1 cellular context compared by ENCODE assay signal in genomic region chrX:136205882-136206281, GRCh38.
TF ChIP-seq lines count a peak whose summit lies in the region.

No MANE protein-coding gene starts in this region.

TF ChIP-seq in H1, 55 proteins besides CTCF, POLR2A, EP300 and RAD21:
- TF ChIP-seq SP1 (IDR thresholded peaks at IDR 0.05; ENCODE audit: low read depth, low read length) (no peak), ATF3 (IDR thresholded peaks at IDR 0.05; ENCODE audit: insufficient read depth, low read depth, low read length) (no peak), FOSL1 (IDR thresholded peaks at IDR 0.05; ENCODE audit: insufficient read depth, low read depth, low read length) (no peak), JUND (IDR thresholded peaks at IDR 0.05; ENCODE audit: low read length) (no peak), NANOG (IDR thresholded peaks at IDR 0.05; ENCODE audit: insufficient read depth, low read depth, low read length, poor library complexity, severe bottlenecking) (peak; percentile 41)
- TF ChIP-seq, protein P1, sequence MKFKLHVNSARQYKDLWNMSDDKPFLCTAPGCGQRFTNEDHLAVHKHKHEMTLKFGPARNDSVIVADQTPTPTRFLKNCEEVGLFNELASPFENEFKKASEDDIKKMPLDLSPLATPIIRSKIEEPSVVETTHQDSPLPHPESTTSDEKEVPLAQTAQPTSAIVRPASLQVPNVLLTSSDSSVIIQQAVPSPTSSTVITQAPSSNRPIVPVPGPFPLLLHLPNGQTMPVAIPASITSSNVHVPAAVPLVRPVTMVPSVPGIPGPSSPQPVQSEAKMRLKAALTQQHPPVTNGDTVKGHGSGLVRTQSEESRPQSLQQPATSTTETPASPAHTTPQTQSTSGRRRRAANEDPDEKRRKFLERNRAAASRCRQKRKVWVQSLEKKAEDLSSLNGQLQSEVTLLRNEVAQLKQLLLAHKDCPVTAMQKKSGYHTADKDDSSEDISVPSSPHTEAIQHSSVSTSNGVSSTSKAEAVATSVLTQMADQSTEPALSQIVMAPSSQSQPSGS (IDR thresholded peaks at IDR 0.05; ENCODE audit: low read length) = no peak
TF ChIP-seq in H1: peak in this region for 1.
